1 cellular context compared by ENCODE assay signal in genomic region chr11:128039140-128040021, GRCh38.
TF ChIP-seq lines count a peak whose summit lies in the region.

No MANE protein-coding gene starts in this region.

TF ChIP-seq in GM12878, 131 proteins besides CTCF, POLR2A, EP300 and RAD21 (continued from another document):
- TF ChIP-seq, protein P1, sequence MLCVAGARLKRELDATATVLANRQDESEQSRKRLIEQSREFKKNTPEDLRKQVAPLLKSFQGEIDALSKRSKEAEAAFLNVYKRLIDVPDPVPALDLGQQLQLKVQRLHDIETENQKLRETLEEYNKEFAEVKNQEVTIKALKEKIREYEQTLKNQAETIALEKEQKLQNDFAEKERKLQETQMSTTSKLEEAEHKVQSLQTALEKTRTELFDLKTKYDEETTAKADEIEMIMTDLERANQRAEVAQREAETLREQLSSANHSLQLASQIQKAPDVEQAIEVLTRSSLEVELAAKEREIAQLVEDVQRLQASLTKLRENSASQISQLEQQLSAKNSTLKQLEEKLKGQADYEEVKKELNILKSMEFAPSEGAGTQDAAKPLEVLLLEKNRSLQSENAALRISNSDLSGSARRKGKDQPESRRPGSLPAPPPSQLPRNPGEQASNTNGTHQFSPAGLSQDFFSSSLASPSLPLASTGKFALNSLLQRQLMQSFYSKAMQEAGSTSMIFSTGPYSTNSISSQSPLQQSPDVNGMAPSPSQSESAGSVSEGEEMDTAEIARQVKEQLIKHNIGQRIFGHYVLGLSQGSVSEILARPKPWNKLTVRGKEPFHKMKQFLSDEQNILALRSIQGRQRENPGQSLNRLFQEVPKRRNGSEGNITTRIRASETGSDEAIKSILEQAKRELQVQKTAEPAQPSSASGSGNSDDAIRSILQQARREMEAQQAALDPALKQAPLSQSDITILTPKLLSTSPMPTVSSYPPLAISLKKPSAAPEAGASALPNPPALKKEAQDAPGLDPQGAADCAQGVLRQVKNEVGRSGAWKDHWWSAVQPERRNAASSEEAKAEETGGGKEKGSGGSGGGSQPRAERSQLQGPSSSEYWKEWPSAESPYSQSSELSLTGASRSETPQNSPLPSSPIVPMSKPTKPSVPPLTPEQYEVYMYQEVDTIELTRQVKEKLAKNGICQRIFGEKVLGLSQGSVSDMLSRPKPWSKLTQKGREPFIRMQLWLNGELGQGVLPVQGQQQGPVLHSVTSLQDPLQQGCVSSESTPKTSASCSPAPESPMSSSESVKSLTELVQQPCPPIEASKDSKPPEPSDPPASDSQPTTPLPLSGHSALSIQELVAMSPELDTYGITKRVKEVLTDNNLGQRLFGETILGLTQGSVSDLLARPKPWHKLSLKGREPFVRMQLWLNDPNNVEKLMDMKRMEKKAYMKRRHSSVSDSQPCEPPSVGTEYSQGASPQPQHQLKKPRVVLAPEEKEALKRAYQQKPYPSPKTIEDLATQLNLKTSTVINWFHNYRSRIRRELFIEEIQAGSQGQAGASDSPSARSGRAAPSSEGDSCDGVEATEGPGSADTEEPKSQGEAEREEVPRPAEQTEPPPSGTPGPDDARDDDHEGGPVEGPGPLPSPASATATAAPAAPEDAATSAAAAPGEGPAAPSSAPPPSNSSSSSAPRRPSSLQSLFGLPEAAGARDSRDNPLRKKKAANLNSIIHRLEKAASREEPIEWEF (IDR thresholded peaks at IDR 0.05; ENCODE audit: insufficient replicate concordance, low read depth, low read length) = no peak
- no peak for TF ChIP-seq CREB1 (IDR thresholded peaks at IDR 0.05; ENCODE audit: low read depth)
- no peak for TF ChIP-seq E2F8 (IDR thresholded peaks at IDR 0.05; ENCODE audit: low read depth, partially characterized antibody)
- no peak for TF ChIP-seq GABPA (IDR thresholded peaks at IDR 0.05; ENCODE audit: low read depth)
- TF ChIP-seq CHD1 (IDR thresholded peaks at IDR 0.05; ENCODE audit: low read depth, low read length) = no peak
- no peak for TF ChIP-seq BACH1 (IDR thresholded peaks at IDR 0.05; ENCODE audit: borderline replicate concordance)
- TF ChIP-seq MTA2 (IDR thresholded peaks at IDR 0.05; ENCODE audit: low read depth) = no peak
- no peak for TF ChIP-seq E4F1 (IDR thresholded peaks at IDR 0.05; ENCODE audit: borderline replicate concordance, partially characterized antibody)
- TF ChIP-seq TCF12 (IDR thresholded peaks at IDR 0.05; ENCODE audit: low read depth, low read length) = no peak
- TF ChIP-seq CEBPB (IDR thresholded peaks at IDR 0.05; ENCODE audit: borderline replicate concordance in 1 of 2, low read depth in 2 of 2, low read length in 2 of 2) = no peak
- no peak for TF ChIP-seq ZNF24 (IDR thresholded peaks at IDR 0.05)
- no peak for TF ChIP-seq POU2F2 (IDR thresholded peaks at IDR 0.05; ENCODE audit: borderline replicate concordance, low read depth, low read length)
- no peak for TF ChIP-seq CREM (IDR thresholded peaks at IDR 0.05; ENCODE audit: low read depth)
- no peak for TF ChIP-seq HCFC1 (IDR thresholded peaks at IDR 0.05; ENCODE audit: low read length)
- TF ChIP-seq WRNIP1 (IDR thresholded peaks at IDR 0.05; ENCODE audit: borderline replicate concordance, low read depth, low read length) = no peak
- no peak for TF ChIP-seq NRF1 (conservative IDR thresholded peaks at IDR 0.05; ENCODE audit: low read depth, low read length)
